ENCODE assay signal across 8 cellular contexts in genomic region chr15:83208357-83208661, GRCh38. TPM values are rescaled to one million over a fixed set of nuclear protein-coding genes. Genes with fewer than 3 reads are reported as not detected.
A peak's percentile ranks its signal among the peaks of the same experiment; 100 is the strongest.
DNase-seq lines count a peak whose midpoint lies in the region; ATAC-seq and TF ChIP-seq lines count a peak whose summit lies in the region.

No MANE protein-coding gene starts in this region.

- intact Hi-C loops in mammary epithelial cell (cut with micrococcal nuclease), result loop anchor here (5.0 kb wide), 1 partner anchor 79 kb away; no protein-coding TSS in a partner anchor
- intact Hi-C loops in posterior vena cava (cut with DNase I), result no loop called here

- TF ChIP-seq CTCF in mammary epithelial cell (conservative IDR thresholded peaks at IDR 0.05 in 1 of 2, IDR thresholded peaks at IDR 0.05 in 1 of 2; ENCODE audit: extremely low read depth in 1 of 2, insufficient read depth in 1 of 2, low read depth in 1 of 2, low read length in 2 of 2), result no peak

- no peak for DNase-seq in mammary epithelial cell
- peak; percentile 21 for DNase-seq in medulla oblongata (ENCODE audit: extremely low spot score)
- no peak for DNase-seq in activated CD4-positive, alpha-beta memory T cell treated with anti-CD3 and anti-CD28 coated beads, Interleukin-2, amount 10 ng/mL, durations not matched to agents 7 days and 5 days
- DNase-seq in posterior vena cava (ENCODE audit: low spot score), result no peak

- H3K4me1 Mint-ChIP-seq in activated CD4-positive, alpha-beta memory T cell treated with anti-CD3 and anti-CD28 coated beads, Interleukin-2, amount 10 ng/mL, durations not matched to agents 7 days and 5 days, result peaks cover 13% of the 10 kb centered on the region

- H3K4me1 ChIP-seq in ACC112 (ENCODE audit: control insufficient read depth, insufficient read depth, low read length, unreplicated experiment) (peaks cover 23% of the 10 kb centered on the region), mammary epithelial cell (ENCODE audit: insufficient read depth, low read length) (peaks cover 26% of the 10 kb centered on the region)

- no TSS peak for BruUV-seq in mammary epithelial cell (replicated peaks; lab: Mats Ljungman, UMichigan)

- dilution Hi-C loops in mammary epithelial cell (cut with HindIII; ENCODE audit: low sequenced_read_pairs), result no loop called here

- CTCF ChIA-PET in mammary epithelial cell (lab: Charles Lee; ENCODE audit: low non-redundant PET), result no interaction called here
- CTCF ChIA-PET in activated CD4-positive, alpha-beta memory T cell treated with anti-CD3 and anti-CD28 coated beads, Interleukin-2, amount 10 ng/mL, durations not matched to agents 7 days and 5 days (lab: Charles Lee), result interaction anchor here (1.1 kb wide), 1 partner anchor 198 kb away, joined by 3 read pairs; no protein-coding TSS in a partner anchor

- H3K4me3 ChIP-seq in ACC112 (ENCODE audit: low read depth, low read length) (peak overlapping the region; percentile 95), mammary epithelial cell (replicated peaks in 1 of 3; ENCODE audit: insufficient read depth in 1 of 3, low read depth in 2 of 3, low read length in 3 of 3) (peak overlapping the region; percentile 65 to 88 (median 84))

- no peak overlapping the region for H3K9ac ChIP-seq in mammary epithelial cell (ENCODE audit: insufficient read depth, low read length)

- H3K36me3 Mint-ChIP-seq in activated CD4-positive, alpha-beta memory T cell treated with anti-CD3 and anti-CD28 coated beads, Interleukin-2, amount 10 ng/mL, durations not matched to agents 7 days and 5 days (ENCODE audit: low read depth), result peaks cover 3% of the 10 kb centered on the region

- no peaks in the 10 kb centered on the region for H4K20me1 ChIP-seq in mammary epithelial cell (ENCODE audit: insufficient read depth, low read length)

- no peaks in the 10 kb centered on the region for H3K9me3 Mint-ChIP-seq in activated CD4-positive, alpha-beta memory T cell treated with anti-CD3 and anti-CD28 coated beads, Interleukin-2, amount 10 ng/mL, durations not matched to agents 7 days and 5 days

- H3K27ac Mint-ChIP-seq in activated CD4-positive, alpha-beta memory T cell treated with anti-CD3 and anti-CD28 coated beads, Interleukin-2, amount 10 ng/mL, durations not matched to agents 7 days and 5 days, result no peak overlapping the region

- H3K27me3 ChIP-seq in ACC112 (ENCODE audit: insufficient read depth, low read length) (no peaks in the 10 kb centered on the region), mammary epithelial cell (ENCODE audit: insufficient read depth, low read length) (no peaks in the 10 kb centered on the region)

- H2AFZ ChIP-seq in ACC112 (ENCODE audit: low read length, unreplicated experiment), result peak overlapping the region; percentile 90
- H2AFZ ChIP-seq in mammary epithelial cell (ENCODE audit: low read depth, low read length), result peak overlapping the region; percentile 97

- H3K27ac ChIP-seq in ACC112 (ENCODE audit: low read depth, low read length), result no peak overlapping the region
- no peak overlapping the region for H3K27ac ChIP-seq in mammary epithelial cell (ENCODE audit: insufficient read depth, low read depth, low read length)

- H3K79me2 ChIP-seq in ACC112 (ENCODE audit: control insufficient read depth, insufficient read depth, low read length, unreplicated experiment) (peaks cover 35% of the 10 kb centered on the region), mammary epithelial cell (ENCODE audit: insufficient read depth, low read length) (peaks cover 39% of the 10 kb centered on the region)

- WGBS in mammary epithelial cell (ENCODE audit: low coverage, missing lambda C conversion rate), result 26% methylated on average over 10 of the region's 12 CpGs

- H3K4me2 ChIP-seq in mammary epithelial cell (ENCODE audit: insufficient read depth, low read depth, low read length), result peak overlapping the region; percentile 93

- H3K4me3 Mint-ChIP-seq in activated CD4-positive, alpha-beta memory T cell treated with anti-CD3 and anti-CD28 coated beads, Interleukin-2, amount 10 ng/mL, durations not matched to agents 7 days and 5 days, result no peak overlapping the region

- no peaks in the 10 kb centered on the region for H3K36me3 ChIP-seq in ACC112 (ENCODE audit: insufficient read depth, low read length)
- no peaks in the 10 kb centered on the region for H3K36me3 ChIP-seq in mammary epithelial cell (ENCODE audit: insufficient read depth, low read length)

- in situ Hi-C loops in mammary epithelial cell (cut with MboI; ENCODE audit: low sequenced_read_pairs in 2 of 2), result no loop called here

- ATAC-seq in HG02938 (IDR thresholded peaks at IDR 0.05; ENCODE audit: unreplicated experiment) (peak; percentile 12), HG03108 (IDR thresholded peaks at IDR 0.05; ENCODE audit: unreplicated experiment) (no peak), HG03342 (IDR thresholded peaks at IDR 0.05; ENCODE audit: unreplicated experiment) (no peak)

- peaks cover 23% of the 10 kb centered on the region for H3K27me3 Mint-ChIP-seq in activated CD4-positive, alpha-beta memory T cell treated with anti-CD3 and anti-CD28 coated beads, Interleukin-2, amount 10 ng/mL, durations not matched to agents 7 days and 5 days

- POLR2A ChIA-PET in activated CD4-positive, alpha-beta memory T cell treated with anti-CD3 and anti-CD28 coated beads, Interleukin-2, amount 10 ng/mL, durations not matched to agents 7 days and 5 days (lab: Charles Lee), result interaction anchor here (1.0 to 1.8 kb wide), 3 partner anchors 43 to 197 kb away, joined by 5 to 7 read pairs (median 6); partner anchors contain the start of genes BTBD1 and C15orf40

- H3K9me3 ChIP-seq in mammary epithelial cell (replicated peaks; ENCODE audit: insufficient read depth, low read length), result no peaks in the 10 kb centered on the region

RNA-seq across cellular contexts. Expression of gene HDGFL3, which starts 0.7 kb away (rescaled TPM):
- total RNA-seq in mammary epithelial cell (10 to 100 TPM; 22.7 to 79.2 TPM), posterior vena cava (10 to 100 TPM; 57.9 to 70.0 TPM)
- 20.4 TPM for polyA plus RNA-seq in mammary epithelial cell
- 19.2 TPM for polyA minus RNA-seq in mammary epithelial cell
- 10 to 100 TPM; 20.5 to 23.3 TPM for total RNA-seq in activated CD4-positive, alpha-beta memory T cell treated with anti-CD3 and anti-CD28 coated beads, Interleukin-2, amount 10 ng/mL, durations not matched to agents 7 days and 5 days
